In genomic region chr21:30340714-30341573, GRCh38 we compare ENCODE assay signal across 9 cellular contexts. TPM values are rescaled to one million over a fixed set of nuclear protein-coding genes. Genes with fewer than 3 reads are reported as not detected.
DNase-seq lines count a peak whose midpoint lies in the region; ATAC-seq and TF ChIP-seq lines count a peak whose summit lies in the region.
"Had no signal": no experiment of that assay in that cellular context is flagged by ENCODE, and none has a peak within 500 bp of the region (broad histone marks: within the 10 kb centered on the region; RNA-seq: fewer than 3 reads in every experiment).

No MANE protein-coding gene starts in this region.

- no peaks in the 10 kb centered on the region for H3K79me2 ChIP-seq in hepatocyte

- no peaks in the 10 kb centered on the region for H3K36me3 ChIP-seq in hepatocyte (replicated peaks; ENCODE audit: insufficient read depth, low read depth)

- no peak overlapping the region for H3K27ac ChIP-seq in hepatocyte

- peaks cover 9% of the 10 kb centered on the region for H3K27me3 Mint-ChIP-seq in activated naive CD4-positive, alpha-beta T cell treated with anti-CD3 and anti-CD28 coated beads for 36 hours (ENCODE audit: low read depth)

- no peaks in the 10 kb centered on the region for H3K9me3 Mint-ChIP-seq in activated naive CD4-positive, alpha-beta T cell treated with anti-CD3 and anti-CD28 coated beads for 36 hours

- no peaks in the 10 kb centered on the region for H4K20me1 ChIP-seq in hepatocyte (ENCODE audit: insufficient read depth, poor library complexity, severe bottlenecking)

- H3K4me1 Mint-ChIP-seq in activated naive CD4-positive, alpha-beta T cell treated with anti-CD3 and anti-CD28 coated beads for 36 hours (ENCODE audit: low read depth): no peaks in the 10 kb centered on the region

- H3K4me3 ChIP-seq in GM12865 (ENCODE audit: low read depth, low read length) (no peak overlapping the region), hepatocyte (no peak overlapping the region)

- ATAC-seq in HG03571 (IDR thresholded peaks at IDR 0.05; ENCODE audit: unreplicated experiment) (no peak), HG02938 (IDR thresholded peaks at IDR 0.05; ENCODE audit: unreplicated experiment) (no peak)

- no peaks in the 10 kb centered on the region for H3K4me1 ChIP-seq in hepatocyte (ENCODE audit: insufficient read depth)

- H2AFZ ChIP-seq in hepatocyte: no peak overlapping the region

- no peaks in the 10 kb centered on the region for H3K36me3 Mint-ChIP-seq in activated naive CD4-positive, alpha-beta T cell treated with anti-CD3 and anti-CD28 coated beads for 36 hours (ENCODE audit: low read depth)

- intact Hi-C loops in activated naive CD4-positive, alpha-beta T cell treated with anti-CD3 and anti-CD28 coated beads for 36 hours (cut with micrococcal nuclease): loop anchor here (1.0 to 2.0 kb wide), 2 partner anchors 94 to 745 kb away; no protein-coding TSS in a partner anchor

- TF ChIP-seq CTCF in GM12865 (IDR thresholded peaks at IDR 0.05; ENCODE audit: insufficient read depth, low read depth, low read length, missing control alignments) (peak; percentile 63), hepatocyte (IDR thresholded peaks at IDR 0.05; ENCODE audit: poor library complexity) (peak; percentile 83)

- no peak overlapping the region for H3K4me3 Mint-ChIP-seq in activated naive CD4-positive, alpha-beta T cell treated with anti-CD3 and anti-CD28 coated beads for 36 hours

- no peak overlapping the region for H3K27ac Mint-ChIP-seq in activated naive CD4-positive, alpha-beta T cell treated with anti-CD3 and anti-CD28 coated beads for 36 hours

- no peaks in the 10 kb centered on the region for H3K27me3 ChIP-seq in hepatocyte

- DNase-seq in AG08396 (ENCODE audit: low spot score) (peak; percentile 4), GM12865 (ENCODE audit: low read depth) (peak; percentile 29), NCI-H2029 (lab: John Stamatoyannopoulos, UW) (peak; percentile 30), hepatocyte (ENCODE audit: low spot score) (peak; percentile 56)
- DNase-seq in activated naive CD4-positive, alpha-beta T cell treated with anti-CD3 and anti-CD28 coated beads for 36 hours: peak; percentile 48
- DNase-seq in stimulated activated CD4-positive, alpha-beta T cell treated with anti-CD3 and anti-CD28 coated beads, Interleukin-2, amount 100 ng/mL, for 48 hours: peak; percentile 9 to 32

- WGBS in hepatocyte (ENCODE audit: low lambda C conversion rate, missing lambda C conversion rate): 86% methylated on average over 2 of the region's 2 CpGs

- CTCF ChIA-PET in activated naive CD4-positive, alpha-beta T cell treated with anti-CD3 and anti-CD28 coated beads for 36 hours (lab: Charles Lee): interaction anchor here (0.6 to 1.5 kb wide), 5 partner anchors 10 to 890 kb away, joined by 3 read pairs; partner anchors contain the start of gene KRTAP21-3

- H3K9me3 ChIP-seq in hepatocyte (ENCODE audit: low read depth): no peaks in the 10 kb centered on the region

- no peaks in the 10 kb centered on the region for H3K9me2 ChIP-seq in hepatocyte (replicated peaks; ENCODE audit: insufficient read depth)

- no peak overlapping the region for H3K4me2 ChIP-seq in hepatocyte

RNA-seq across cellular contexts. Expression of gene KRTAP27-1, which starts 3.5 kb away (rescaled TPM):
- not detected for total RNA-seq in activated naive CD4-positive, alpha-beta T cell treated with anti-CD3 and anti-CD28 coated beads for 36 hours
- total RNA-seq in hepatocyte: not detected in 2 replicates
- polyA plus RNA-seq in hepatocyte: not detected in 2 replicates
- polyA plus RNA-seq: esophagus had no signal

RNA-seq across cellular contexts. Expression of gene KRTAP23-1, which starts 7.5 kb away (rescaled TPM):
- total RNA-seq in activated naive CD4-positive, alpha-beta T cell treated with anti-CD3 and anti-CD28 coated beads for 36 hours: not detected
- total RNA-seq in hepatocyte: not detected in 2 replicates
- not detected in 2 replicates for polyA plus RNA-seq in hepatocyte
- polyA plus RNA-seq: esophagus had no signal

RNA-seq across cellular contexts. Expression of gene KRTAP26-1, which starts 20.8 kb away (rescaled TPM):
- not detected for total RNA-seq in activated naive CD4-positive, alpha-beta T cell treated with anti-CD3 and anti-CD28 coated beads for 36 hours
- total RNA-seq in hepatocyte: not detected in 2 replicates
- polyA plus RNA-seq in hepatocyte: not detected in 2 replicates
- polyA plus RNA-seq: esophagus had no signal

RNA-seq across cellular contexts. Expression of gene KRTAP13-2, which starts 31.1 kb away (rescaled TPM):
- total RNA-seq in activated naive CD4-positive, alpha-beta T cell treated with anti-CD3 and anti-CD28 coated beads for 36 hours: not detected
- total RNA-seq in hepatocyte: not detected in 2 replicates
- polyA plus RNA-seq in hepatocyte: not detected in 2 replicates
- polyA plus RNA-seq: esophagus had no signal

RNA-seq across cellular contexts. Expression of gene KRTAP25-1, which starts 51.6 kb away (rescaled TPM):
- not detected for total RNA-seq in activated naive CD4-positive, alpha-beta T cell treated with anti-CD3 and anti-CD28 coated beads for 36 hours
- not detected in 2 replicates for total RNA-seq in hepatocyte
- not detected in 2 replicates for polyA plus RNA-seq in hepatocyte
- polyA plus RNA-seq: esophagus had no signal

Comparison
In these comparisons a context has a peak if more than half of its experiments do, and no peak if none do; other contexts are left out.
1. DNase-seq: peak in every context shown above with its lines; median percentile 56 in hepatocyte; 48 in activated naive CD4-positive, alpha-beta T cell treated with anti-CD3 and anti-CD28 coated beads for 36 hours; 30 in NCI-H2029; 29 in GM12865; 20 in stimulated activated CD4-positive, alpha-beta T cell treated with anti-CD3 and anti-CD28 coated beads, Interleukin-2, amount 100 ng/mL, for 48 hours; 4 in AG08396.